In the genomic region with DNA sequence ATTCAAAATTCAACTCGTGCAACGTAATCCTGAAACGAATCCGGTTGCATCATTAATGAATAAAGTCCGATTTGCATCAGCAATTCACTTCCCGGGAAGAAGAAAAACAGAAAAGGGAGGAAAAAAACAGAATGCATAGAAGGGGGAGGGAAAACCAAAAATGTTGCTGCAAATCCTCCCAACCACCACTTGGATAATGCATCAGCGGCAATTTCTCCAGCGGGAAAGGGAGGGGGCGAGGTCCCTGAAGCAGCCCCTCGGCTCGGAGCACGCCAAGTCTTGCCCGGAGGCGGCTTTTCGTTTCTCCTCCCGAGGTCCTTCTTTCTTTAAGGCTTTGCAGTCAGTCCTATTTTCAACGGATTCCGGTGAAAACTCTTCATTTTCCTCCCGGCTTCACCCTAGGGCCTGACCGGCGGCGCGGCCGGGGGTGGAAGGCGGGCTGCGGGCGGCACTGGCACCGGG, we compare ENCODE assay signal across 8 cellular contexts. TPM values are rescaled to one million over a fixed set of nuclear protein-coding genes. Genes with fewer than 3 reads are reported as not detected.
DNase-seq lines count a peak whose midpoint lies in the region; ATAC-seq and TF ChIP-seq lines count a peak whose summit lies in the region.

No MANE protein-coding gene starts in this region.

- H3K4me3 Mint-ChIP-seq in chondrocyte (ENCODE audit: unreplicated experiment) = peak overlapping the region; percentile 85

- peaks cover 0 to 29% (median 16%) of the 10 kb centered on the region in 6 donors for H3K4me1 ChIP-seq in spleen

- TF ChIP-seq CTCF in chondrocyte (IDR thresholded peaks at IDR 0.05) (peak; percentile 62), spleen (IDR thresholded peaks at IDR 0.05 in 8 of 11, conservative IDR thresholded peaks at IDR 0.05 in 3 of 11) (peak in 2 of 11 experiments; percentile 18 to 26)

- 1 to 9% (median 1%) methylated on average over 28 of the region's 28 CpGs for WGBS in spleen, 5 donors

- no peaks in the 10 kb centered on the region for H3K36me3 ChIP-seq in spleen

- H3K27ac ChIP-seq in spleen = peak overlapping the region; percentile 82 to 93 (median 92)

- H3K4me1 Mint-ChIP-seq in chondrocyte (ENCODE audit: low read depth) = peaks cover 26% of the 10 kb centered on the region

- DNase-seq in COR-L47 (lab: John Stamatoyannopoulos, UW) (peak; percentile 58), RPMI7951 (ENCODE audit: low read depth) (peak; percentile 66), chondrocyte (ENCODE audit: low spot score) (no peak), kidney glomerular epithelial cell (lab: John Stamatoyannopoulos, UW) (peak; percentile 55), spleen (no peak)
- no peak for DNase-seq in stimulated activated naive CD4-positive, alpha-beta T cell (lab: John Stamatoyannopoulos, UW)

- H3K4me3 ChIP-seq in spleen = peak overlapping the region; percentile 50 to 83 (median 63)

- H3K27me3 ChIP-seq in spleen (replicated peaks in 1 of 7) = peaks cover 0 to 61% (median 23%) of the 10 kb centered on the region in 7 donors

- peak; percentile 27 for ATAC-seq in HG03520 (IDR thresholded peaks at IDR 0.05; ENCODE audit: unreplicated experiment)
- no peak for ATAC-seq in GM21515 (IDR thresholded peaks at IDR 0.05; ENCODE audit: unreplicated experiment)

- intact Hi-C loops in spleen (cut with DNase I; ENCODE audit: low total_unique reads) = no loop called here

- no peaks in the 10 kb centered on the region for H3K9me3 ChIP-seq in spleen

- H3K27ac Mint-ChIP-seq in chondrocyte (ENCODE audit: unreplicated experiment) = peak overlapping the region; percentile 93

- no peaks in the 10 kb centered on the region for H3K36me3 Mint-ChIP-seq in chondrocyte (ENCODE audit: low read depth)

- no peak for TF ChIP-seq POLR2A in spleen (IDR thresholded peaks at IDR 0.05)

- H3K27me3 Mint-ChIP-seq in chondrocyte (ENCODE audit: low read depth) = no peaks in the 10 kb centered on the region

- no peaks in the 10 kb centered on the region for H3K9me3 Mint-ChIP-seq in chondrocyte (ENCODE audit: low read depth)

RNA-seq across cellular contexts. Expression of gene CDC42BPA, which starts 0.7 kb away (rescaled TPM):
- total RNA-seq in RPMI7951 (2014; rRNA removed; shearing (Covaris generic)) = 24.2 and 25.8 TPM in 2 replicates
- total RNA-seq in chondrocyte (59.1 to 77.6 TPM (median 61.6 TPM) in 3 replicates), spleen (10 to 100 TPM; 13.8 to 36.4 (median 29.5) TPM)
- 1 to 10 TPM; 1.1 to 3.6 (median 1.7) TPM for polyA plus RNA-seq in spleen

Comparison
In these comparisons a context has a peak if more than half of its experiments do, and no peak if none do; other contexts are left out.
1. DNase-seq: peak in COR-L47 (single experiment), RPMI7951 (single experiment) and kidney glomerular epithelial cell (single experiment); none in chondrocyte (single experiment), spleen (single experiment) and stimulated activated naive CD4-positive, alpha-beta T cell (0 of 6).